12 cellular contexts compared by ENCODE assay signal in the genomic region with DNA sequence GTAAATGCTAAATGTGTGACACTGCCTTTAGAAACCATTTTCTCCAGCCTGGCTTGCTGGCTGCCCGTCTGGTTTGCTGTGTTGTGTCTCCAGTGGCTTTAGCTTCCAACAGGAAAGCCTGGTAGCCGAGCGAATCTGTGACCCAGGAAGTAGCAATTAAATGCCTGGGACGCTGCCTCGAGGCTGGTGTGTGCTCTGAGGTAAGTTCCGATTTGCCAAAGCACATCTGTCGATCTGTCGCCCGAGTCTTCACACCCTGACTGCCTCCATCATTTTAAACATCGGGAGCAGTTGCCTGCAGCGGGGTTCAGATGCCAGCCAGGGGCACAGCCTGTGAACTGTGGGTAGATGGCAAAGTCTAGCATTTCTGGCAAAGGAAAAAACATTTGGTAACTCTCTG. TPM values are rescaled to one million over a fixed set of nuclear protein-coding genes. Genes with fewer than 3 reads are reported as not detected.
DNase-seq lines count a peak whose midpoint lies in the region; ATAC-seq and TF ChIP-seq lines count a peak whose summit lies in the region.
"Had no signal": no experiment of that assay in that cellular context is flagged by ENCODE, and none has a peak within 500 bp of the region (broad histone marks: within the 10 kb centered on the region; RNA-seq: fewer than 3 reads in every experiment).

No MANE protein-coding gene starts in this region.

- intact Hi-C loops in left ventricle myocardium inferior (cut with micrococcal nuclease) (no loop called here), left cardiac atrium (cut with DNase I) (no loop called here)

- 0 out of 2 replicates have a peak, but pooled peaks cover 5% of the 10 kb centered on the region for H3K36me3 Mint-ChIP-seq in WTC11
- H3K36me3 Mint-ChIP-seq in immature natural killer cell, result no peaks in the 10 kb centered on the region

- peaks cover 10% of the 10 kb centered on the region for H3K36me3 ChIP-seq in left ventricle myocardium inferior

- CTCF ChIA-PET in WTC11 (lab: Charles Lee), result no interaction called here

- POLR2A ChIA-PET in WTC11 (lab: Charles Lee), result no interaction called here

- H3K27ac Mint-ChIP-seq in WTC11 (peak overlapping the region; percentile 45; the same call in 1 of the 2 replicates), immature natural killer cell (peak overlapping the region in 5 of 6 donors; percentile 26 to 81 (median 71))

- no peak for ATAC-seq in left cardiac atrium
- ATAC-seq in WTC11, result no peak
- no peak for ATAC-seq in HG02610 (IDR thresholded peaks at IDR 0.05; ENCODE audit: unreplicated experiment)
- no peak for ATAC-seq in HG02588 (IDR thresholded peaks at IDR 0.05; ENCODE audit: unreplicated experiment)

- no peaks in the 10 kb centered on the region for H3K9me3 ChIP-seq in left ventricle myocardium inferior (replicated peaks)
- H3K9me3 ChIP-seq: vagina had no signal

- no peak overlapping the region for H3K27ac ChIP-seq in left ventricle myocardium inferior (replicated peaks)
- H3K27ac ChIP-seq: vagina had no signal

- peaks cover 18% of the 10 kb centered on the region for H3K4me1 Mint-ChIP-seq in WTC11
- peaks cover 25 to 35% of the 10 kb centered on the region in 2 donors for H3K4me1 Mint-ChIP-seq in immature natural killer cell

- DNase-seq in left ventricle myocardium inferior (no peak), left cardiac atrium (no peak), WTC11 (ENCODE audit: low spot score) (no peak), immature natural killer cell (no peak), SHP77 treated with DMSO at 0.1 percent for 48 hours (lab: John Stamatoyannopoulos, UW) (no peak), DMS153 (lab: John Stamatoyannopoulos, UW) (no peak)
- DNase-seq: erythroblast; NCI-H146; stimulated activated CD4-positive, alpha-beta T cell treated with anti-CD3 and anti-CD28 coated beads, Interleukin-12 subunit alpha, Interleukin-12 subunit beta, amount 100 ng/mL, for 4 hours had no signal

- H3K9me3 Mint-ChIP-seq in WTC11 (no peaks in the 10 kb centered on the region), immature natural killer cell (no peaks in the 10 kb centered on the region)

- peak overlapping the region; percentile 82 for H3K4me3 ChIP-seq in left ventricle myocardium inferior

- H3K4me3 Mint-ChIP-seq in WTC11 (peak overlapping the region; percentile 74), immature natural killer cell (peak overlapping the region; percentile 71 to 82 (median 80))

- no peaks in the 10 kb centered on the region for H3K27me3 Mint-ChIP-seq in WTC11 (ENCODE audit: low read depth)
- peaks cover 13 to 34% (median 18%) of the 10 kb centered on the region in 3 donors for H3K27me3 Mint-ChIP-seq in immature natural killer cell (ENCODE audit: low read depth in 3 of 3)

- TF ChIP-seq CTCF in left ventricle myocardium inferior (IDR thresholded peaks at IDR 0.05; ENCODE audit: borderline replicate concordance) (no peak), WTC11 (IDR thresholded peaks at IDR 0.05) (no peak)

- H3K4me1 ChIP-seq in left ventricle myocardium inferior, result peaks cover 70% of the 10 kb centered on the region

- no peaks in the 10 kb centered on the region for H3K27me3 ChIP-seq in left ventricle myocardium inferior (ENCODE audit: low read depth)
- H3K27me3 ChIP-seq: vagina had no signal

TF ChIP-seq in WTC11, 78 proteins besides CTCF, POLR2A, EP300 and RAD21:
- TF ChIP-seq SMAD4 (CRISPR knock-in tag; IDR thresholded peaks at IDR 0.05) (no peak), NFATC4 (CRISPR knock-in tag; IDR thresholded peaks at IDR 0.05) (no peak)
- TF ChIP-seq, protein P1, sequence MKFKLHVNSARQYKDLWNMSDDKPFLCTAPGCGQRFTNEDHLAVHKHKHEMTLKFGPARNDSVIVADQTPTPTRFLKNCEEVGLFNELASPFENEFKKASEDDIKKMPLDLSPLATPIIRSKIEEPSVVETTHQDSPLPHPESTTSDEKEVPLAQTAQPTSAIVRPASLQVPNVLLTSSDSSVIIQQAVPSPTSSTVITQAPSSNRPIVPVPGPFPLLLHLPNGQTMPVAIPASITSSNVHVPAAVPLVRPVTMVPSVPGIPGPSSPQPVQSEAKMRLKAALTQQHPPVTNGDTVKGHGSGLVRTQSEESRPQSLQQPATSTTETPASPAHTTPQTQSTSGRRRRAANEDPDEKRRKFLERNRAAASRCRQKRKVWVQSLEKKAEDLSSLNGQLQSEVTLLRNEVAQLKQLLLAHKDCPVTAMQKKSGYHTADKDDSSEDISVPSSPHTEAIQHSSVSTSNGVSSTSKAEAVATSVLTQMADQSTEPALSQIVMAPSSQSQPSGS (CRISPR knock-in tag; IDR thresholded peaks at IDR 0.05; ENCODE audit: borderline replicate concordance, low read depth), result no peak
TF ChIP-seq in WTC11: peak in this region for 0.

RNA-seq across cellular contexts. Expression of a gene that starts 2.2 kb away (rescaled TPM):
- 129 TPM for total RNA-seq in left ventricle myocardium inferior
- 10 to 100 TPM; 56.4 to 58.1 TPM for total RNA-seq in left cardiac atrium
- total RNA-seq in WTC11 (2021), result 90.6 to 120 TPM (median 113 TPM) in 3 replicates
- polyA plus RNA-seq in immature natural killer cell, result 10 to 100 TPM; 44.0 to 89.0 (median 86.7) TPM

RNA-seq across cellular contexts. Expression of a gene that starts 14.5 kb away (rescaled TPM):
- total RNA-seq in left ventricle myocardium inferior (93.8 TPM), left cardiac atrium (10 to 100 TPM in 1 of 2 donors, 1 to 10 TPM in 1; 9.5 to 11.0 TPM), WTC11 (2021) (20.0 to 28.1 TPM (median 27.1 TPM) in 3 replicates)
- polyA plus RNA-seq in immature natural killer cell, result 10 to 100 TPM; 10.4 to 22.3 (median 12.6) TPM

RNA-seq across cellular contexts. Expression of a gene that starts 17.6 kb away (rescaled TPM):
- total RNA-seq in left ventricle myocardium inferior (3.6 TPM), left cardiac atrium (1 to 10 TPM; 1.3 to 2.5 TPM), WTC11 (2021) (30.4 to 37.5 TPM (median 34.9 TPM) in 3 replicates)
- 1 to 10 TPM in 2 of 3 donors, under 1 TPM in 1; 0.64 to 1.4 (median 1.1) TPM for polyA plus RNA-seq in immature natural killer cell

RNA-seq across cellular contexts. Expression of a gene that starts 41.3 kb away (rescaled TPM):
- 24.3 TPM for total RNA-seq in left ventricle myocardium inferior
- 10 to 100 TPM; 17.0 to 18.8 TPM for total RNA-seq in left cardiac atrium
- 39.5 to 41.2 TPM (median 40.7 TPM) in 3 replicates for total RNA-seq in WTC11 (2021)
- 10 to 100 TPM in 1 of 3 donors, 1 to 10 TPM in 2; 4.8 to 25.0 (median 8.1) TPM for polyA plus RNA-seq in immature natural killer cell

RNA-seq across cellular contexts. Expression of a gene that starts 42.9 kb away (rescaled TPM):
- total RNA-seq in left ventricle myocardium inferior (104 TPM), left cardiac atrium (100 to 1,000 TPM; 107 to 118 TPM), WTC11 (2021) (150 to 158 TPM (median 150 TPM) in 3 replicates)
- polyA plus RNA-seq in immature natural killer cell, result 100 to 1,000 TPM; 159 to 241 (median 160) TPM
